In the genomic region with DNA sequence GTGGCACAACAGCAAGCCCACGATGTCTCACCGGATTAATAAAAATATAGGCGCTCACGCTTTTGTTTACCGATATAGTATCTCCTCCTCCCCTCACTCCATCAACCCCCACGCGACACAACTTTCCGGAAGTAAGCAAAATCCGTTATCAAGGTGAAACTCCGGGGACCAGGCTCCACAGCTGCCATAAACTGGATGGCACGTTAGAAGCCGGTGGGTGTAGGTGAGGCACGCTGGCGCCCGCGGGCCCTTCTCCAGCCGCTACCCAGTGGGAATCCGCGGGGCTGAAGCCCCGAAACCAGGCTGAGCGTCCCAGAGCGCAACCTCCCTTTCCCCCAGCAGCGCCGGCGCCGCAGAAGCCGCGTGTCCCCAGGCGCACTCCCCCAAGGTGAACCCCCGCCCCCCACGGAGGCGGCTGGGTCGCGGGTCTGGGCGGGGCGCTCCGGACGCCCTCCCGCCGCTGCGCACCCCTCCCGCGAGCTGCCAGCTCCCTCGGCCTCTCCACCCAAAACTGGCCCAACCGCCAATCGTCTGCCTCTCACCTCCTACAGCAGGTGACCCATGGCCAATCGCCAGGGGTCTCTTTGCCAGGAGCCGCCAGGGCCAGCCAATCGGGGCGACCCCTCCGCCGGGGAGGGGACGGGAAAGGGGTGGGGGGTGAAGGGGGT, we compare ENCODE assay signal across 8 cellular contexts.
DNase-seq lines count a peak whose midpoint lies in the region; FAIRE-seq and TF ChIP-seq lines count a peak whose summit lies in the region.

No MANE protein-coding gene starts in this region.

- H3K4me3 ChIP-seq in HAP-1 (peak overlapping the region; percentile 83), MM.1S (ENCODE audit: low read length) (peak overlapping the region; percentile 77)

- peak overlapping the region; percentile 76 for H3K9ac ChIP-seq in MM.1S (ENCODE audit: low read length)

- H3K27ac ChIP-seq in MM.1S (ENCODE audit: low read length) (peak overlapping the region; percentile 74), substantia nigra (ENCODE audit: low read depth, low read length, poor library complexity, severe bottlenecking) (no peak overlapping the region)

- DNase-seq in HAP-1 (ENCODE audit: low spot score in 2 of 2), result peak; percentile 91 to 98
- DNase-seq in MM.1S, result peak; percentile 98
- peak; percentile 71 for DNase-seq in SIG-M5 (lab: John Stamatoyannopoulos, UW)
- peak; percentile 70 to 85 (median 77) for DNase-seq in activated naive CD4-positive, alpha-beta T cell (lab: John Stamatoyannopoulos, UW)
- DNase-seq in germinal center (ENCODE audit: low spot score), result peak; percentile 97
- DNase-seq in nucleus accumbens (lab: John Stamatoyannopoulos, UW), result peak in 51 of 56 donors; percentile 7 to 89 (median 63)
- DNase-seq in substantia nigra (lab: John Stamatoyannopoulos, UW), result peak in 40 of 49 donors; percentile 11 to 93 (median 50)

- no peaks in the 10 kb centered on the region for H3K9me2 ChIP-seq in MM.1S (replicated peaks; ENCODE audit: insufficient read depth, low read length)

- H3K4me1 ChIP-seq in HAP-1 (peaks cover 16% of the 10 kb centered on the region), MM.1S (ENCODE audit: low read length) (peaks cover 37% of the 10 kb centered on the region)

- H4K20me1 ChIP-seq in MM.1S (ENCODE audit: insufficient read depth, low read length), result no peaks in the 10 kb centered on the region

- peak overlapping the region; percentile 72 for H3K4me2 ChIP-seq in MM.1S (ENCODE audit: low read depth, low read length)

- H3K79me2 ChIP-seq in MM.1S (ENCODE audit: low read length), result peaks cover 56% of the 10 kb centered on the region

- in situ Hi-C loops in HAP-1 (cut with MboI; ENCODE audit: low sequenced_read_pairs), result no loop called here

- FAIRE-seq in G401.6 (lab: Jason Lieb, UNC), result peak; percentile 42

- H3K36me3 ChIP-seq in HAP-1 (replicated peaks), result 0 out of 2 replicates have a peak, but pooled peaks cover 3% of the 10 kb centered on the region
- H3K36me3 ChIP-seq in MM.1S (replicated peaks; ENCODE audit: insufficient read depth, low read length), result no peaks in the 10 kb centered on the region

- H3F3A ChIP-seq in MM.1S (ENCODE audit: insufficient read depth, low read length), result peaks cover 28% of the 10 kb centered on the region

- TF ChIP-seq CTCF in MM.1S (IDR thresholded peaks at IDR 0.05; ENCODE audit: low read length), result no peak

- H3K9me3 ChIP-seq in HAP-1 (no peaks in the 10 kb centered on the region), MM.1S (replicated peaks; ENCODE audit: insufficient read depth, low read length) (no peaks in the 10 kb centered on the region)

- H3K27me3 ChIP-seq in HAP-1 (ENCODE audit: low read depth) (no peaks in the 10 kb centered on the region), MM.1S (replicated peaks; ENCODE audit: insufficient read depth, low read length) (no peaks in the 10 kb centered on the region)

- peak overlapping the region; percentile 34 for H2AFZ ChIP-seq in MM.1S (ENCODE audit: low read length)
